In genomic region chr14:94374749-94375148, GRCh38 we compare ENCODE assay signal across 20 cellular contexts. TPM values are rescaled to one million over a fixed set of nuclear protein-coding genes. Genes with fewer than 3 reads are reported as not detected.
DNase-seq lines count a peak whose midpoint lies in the region; ATAC-seq and TF ChIP-seq lines count a peak whose summit lies in the region.
"Had no signal": no experiment of that assay in that cellular context is flagged by ENCODE, and none has a peak within 500 bp of the region (broad histone marks: within the 10 kb centered on the region; RNA-seq: fewer than 3 reads in every experiment).

No MANE protein-coding gene starts in this region.

- no peak overlapping the region for H2AFZ ChIP-seq in HCT116 (ENCODE audit: low read depth, low read length, poor library complexity, severe bottlenecking)

- BruUV-seq in HCT116 (replicated peaks; lab: Mats Ljungman, UMichigan) = no TSS peak

- no peaks in the 10 kb centered on the region for H3K36me3 ChIP-seq in HCT116 (ENCODE audit: control insufficient read depth in 1 of 2, insufficient read depth in 2 of 2, low read length in 2 of 2)
- H3K36me3 ChIP-seq in RWPE2 (ENCODE audit: low read depth) = no peaks in the 10 kb centered on the region
- no peaks in the 10 kb centered on the region for H3K36me3 ChIP-seq in sigmoid colon

- TF ChIP-seq POLR2A in HCT116 (IDR thresholded peaks at IDR 0.05; ENCODE audit: borderline replicate concordance, extremely low read depth, insufficient read depth, insufficient read length) (no peak), sigmoid colon (IDR thresholded peaks at IDR 0.05) (no peak)

- no peak overlapping the region for H3K27ac ChIP-seq in HCT116 (ENCODE audit: low read depth, low read length)
- H3K27ac ChIP-seq in RWPE2 (ENCODE audit: poor library complexity, severe bottlenecking) = peak overlapping the region; percentile 83
- no peak overlapping the region for H3K27ac ChIP-seq in sigmoid colon
- H3K27ac ChIP-seq: SK-N-MC had no signal

- no peak for TF ChIP-seq RAD21 in HCT116 (IDR thresholded peaks at IDR 0.05; ENCODE audit: low read depth)

- CTCF ChIA-PET in HCT116 (lab: Charles Lee) = no interaction called here

- no peak for DNase-seq in HCT116 (ENCODE audit: low read depth, low spot score)
- DNase-seq in RWPE2 (ENCODE audit: low spot score) = no peak
- peak; percentile 33 for DNase-seq in left lobe of liver (ENCODE audit: low spot score)
- peak; percentile 19 for DNase-seq in sigmoid colon
- DNase-seq in foreskin melanocyte = no peak
- no peak for DNase-seq in inferior parietal cortex (ENCODE audit: extremely low spot score)
- DNase-seq in DMS114 treated with DMSO at 0.1 percent for 48 hours (lab: John Stamatoyannopoulos, UW; ENCODE audit: unreplicated experiment) = no peak
- DNase-seq: CD8-positive, alpha-beta memory T cell; DMS 273 treated with DMSO at 0.1 percent for 48 hours; EL; Kasumi-1; MV-4-11; NCI-H1417 treated with DMSO at 0.1 percent for 48 hours; NCI-H2029 treated with DMSO at 0.1 percent for 48 hours; NCI-H510A had no signal

- H3K4me1 ChIP-seq in HCT116 (ENCODE audit: control insufficient read depth in 1 of 2, insufficient read depth in 2 of 2, low read length in 2 of 2) = peaks cover 14 to 34% of the 10 kb centered on the region in 2 experiments
- H3K4me1 ChIP-seq in RWPE2 (ENCODE audit: insufficient read depth, poor library complexity, severe bottlenecking) = peaks cover 25% of the 10 kb centered on the region
- H3K4me1 ChIP-seq in sigmoid colon = no peaks in the 10 kb centered on the region

- H3K4me2 ChIP-seq in HCT116 (ENCODE audit: low read length) = peak overlapping the region; percentile 55

- WGBS in sigmoid colon, 2 donors = 82 to 91% methylated on average over 2 of the region's 2 CpGs

- POLR2A ChIA-PET in HCT116 (lab: Charles Lee) = no interaction called here

- H3K9me3 ChIP-seq in HCT116 (ENCODE audit: control insufficient read depth in 1 of 2, insufficient read depth in 1 of 2, low read depth in 1 of 2, low read length in 2 of 2) = no peaks in the 10 kb centered on the region
- no peaks in the 10 kb centered on the region for H3K9me3 ChIP-seq in RWPE2 (ENCODE audit: severe bottlenecking)
- no peaks in the 10 kb centered on the region for H3K9me3 ChIP-seq in sigmoid colon

- ATAC-seq in HCT116 (no peak), RWPE2 (ENCODE audit: low read depth) (no peak), left lobe of liver (no peak), HG02763 (IDR thresholded peaks at IDR 0.05; ENCODE audit: unreplicated experiment) (no peak)

- intact Hi-C loops in HCT116 (cut with micrococcal nuclease) = no loop called here
- intact Hi-C loops in sigmoid colon (cut with DNase I) = no loop called here

- H3K4me3 ChIP-seq in HCT116 (replicated peaks in 1 of 2; ENCODE audit: low read depth in 1 of 2, low read length in 2 of 2) (no peak overlapping the region), RWPE2 (ENCODE audit: severe bottlenecking) (no peak overlapping the region), sigmoid colon (no peak overlapping the region)
- H3K4me3 ChIP-seq: SK-N-MC had no signal

- H3K27me3 ChIP-seq in HCT116 (ENCODE audit: insufficient read depth, low read length) = no peaks in the 10 kb centered on the region
- no peaks in the 10 kb centered on the region for H3K27me3 ChIP-seq in RWPE2 (ENCODE audit: insufficient read depth, poor library complexity, severe bottlenecking)
- peaks cover 0 to 4% (median 0%) of the 10 kb centered on the region in 3 donors for H3K27me3 ChIP-seq in sigmoid colon

- RAD21 ChIA-PET in HCT116 (lab: Charles Lee; ENCODE audit: low non-redundant PET in 1 of 2, low total read pairs in 2 of 2, uncharacterized antibody in 2 of 2, unreplicated experiment in 2 of 2) = no interaction called here

- H3K9me2 ChIP-seq in HCT116 (ENCODE audit: insufficient read depth) = no peaks in the 10 kb centered on the region

- H4K20me1 ChIP-seq in HCT116 (ENCODE audit: insufficient read depth) = no peaks in the 10 kb centered on the region

- H3K9ac ChIP-seq in HCT116 (ENCODE audit: low read length) = no peak overlapping the region

- no peaks in the 10 kb centered on the region for H3K79me2 ChIP-seq in HCT116 (ENCODE audit: insufficient read depth, low read length)

- TF ChIP-seq EP300 in sigmoid colon (IDR thresholded peaks at IDR 0.05) = no peak

- no peak for TF ChIP-seq CTCF in HCT116 (IDR thresholded peaks at IDR 0.05 in 2 of 3, conservative IDR thresholded peaks at IDR 0.05 in 1 of 3; ENCODE audit: borderline replicate concordance in 1 of 3, insufficient read depth in 1 of 3, low read depth in 2 of 3, low read length in 2 of 3)
- no peak for TF ChIP-seq CTCF in RWPE2 (IDR thresholded peaks at IDR 0.05; ENCODE audit: poor library complexity, severe bottlenecking)
- TF ChIP-seq CTCF in sigmoid colon (IDR thresholded peaks at IDR 0.05) = no peak

TF ChIP-seq in HCT116, 20 proteins besides CTCF, POLR2A, EP300 and RAD21 (continues in another document):
- TF ChIP-seq SP1 (IDR thresholded peaks at IDR 0.05; ENCODE audit: low read depth) = no peak
- no peak for TF ChIP-seq TCF7L2 (IDR thresholded peaks at IDR 0.05; ENCODE audit: borderline replicate concordance, extremely low read depth, insufficient read depth, insufficient read length)
- no peak for TF ChIP-seq SRF (IDR thresholded peaks at IDR 0.05; ENCODE audit: low read depth)
- TF ChIP-seq POLR2AphosphoS5 (IDR thresholded peaks at IDR 0.05; ENCODE audit: low read depth, low read length) = no peak
- no peak for TF ChIP-seq JUND (IDR thresholded peaks at IDR 0.05)
- TF ChIP-seq, protein P1, sequence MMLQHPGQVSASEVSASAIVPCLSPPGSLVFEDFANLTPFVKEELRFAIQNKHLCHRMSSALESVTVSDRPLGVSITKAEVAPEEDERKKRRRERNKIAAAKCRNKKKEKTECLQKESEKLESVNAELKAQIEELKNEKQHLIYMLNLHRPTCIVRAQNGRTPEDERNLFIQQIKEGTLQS (IDR thresholded peaks at IDR 0.05) = no peak
- TF ChIP-seq CBX3 (IDR thresholded peaks at IDR 0.05; ENCODE audit: low read depth) = no peak
- TF ChIP-seq EGR1 (IDR thresholded peaks at IDR 0.05; ENCODE audit: low read depth) = no peak
- TF ChIP-seq CEBPB (IDR thresholded peaks at IDR 0.05; ENCODE audit: low read depth) = no peak
- TF ChIP-seq EZH2 (IDR thresholded peaks at IDR 0.05) = no peak
- no peak for TF ChIP-seq ELF1 (IDR thresholded peaks at IDR 0.05; ENCODE audit: borderline replicate concordance, low read depth)
- TF ChIP-seq REST (IDR thresholded peaks at IDR 0.05; ENCODE audit: low read depth) = no peak
- no peak for TF ChIP-seq YY1 (IDR thresholded peaks at IDR 0.05; ENCODE audit: extremely low read depth, insufficient replicate concordance, low read depth, low read length)
- TF ChIP-seq, protein P2, sequence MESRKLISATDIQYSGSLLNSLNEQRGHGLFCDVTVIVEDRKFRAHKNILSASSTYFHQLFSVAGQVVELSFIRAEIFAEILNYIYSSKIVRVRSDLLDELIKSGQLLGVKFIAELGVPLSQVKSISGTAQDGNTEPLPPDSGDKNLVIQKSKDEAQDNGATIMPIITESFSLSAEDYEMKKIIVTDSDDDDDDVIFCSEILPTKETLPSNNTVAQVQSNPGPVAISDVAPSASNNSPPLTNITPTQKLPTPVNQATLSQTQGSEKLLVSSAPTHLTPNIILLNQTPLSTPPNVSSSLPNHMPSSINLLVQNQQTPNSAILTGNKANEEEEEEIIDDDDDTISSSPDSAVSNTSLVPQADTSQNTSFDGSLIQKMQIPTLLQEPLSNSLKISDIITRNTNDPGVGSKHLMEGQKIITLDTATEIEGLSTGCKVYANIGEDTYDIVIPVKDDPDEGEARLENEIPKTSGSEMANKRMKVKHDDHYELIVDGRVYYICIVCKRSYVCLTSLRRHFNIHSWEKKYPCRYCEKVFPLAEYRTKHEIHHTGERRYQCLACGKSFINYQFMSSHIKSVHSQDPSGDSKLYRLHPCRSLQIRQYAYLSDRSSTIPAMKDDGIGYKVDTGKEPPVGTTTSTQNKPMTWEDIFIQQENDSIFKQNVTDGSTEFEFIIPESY (IDR thresholded peaks at IDR 0.05; ENCODE audit: extremely low read depth, insufficient replicate concordance, low read length) = no peak
- no peak for TF ChIP-seq EZH2phosphoT487 (IDR thresholded peaks at IDR 0.05; ENCODE audit: borderline replicate concordance)

RNA-seq across cellular contexts. Expression of gene SERPINA2, which starts 8.3 kb away (rescaled TPM):
- total RNA-seq in HCT116 (2021; ENCODE audit: unreplicated experiment) (not detected), left lobe of liver (not detected), sigmoid colon (not detected)
- not detected in 2 replicates for polyA plus RNA-seq in HCT116 (2012)
- not detected for polyA plus RNA-seq in sigmoid colon
- total RNA-seq: CD8-positive, alpha-beta memory T cell; OCI-LY7; T-helper 1 cell treated with Interleukin-12 subunit alpha and Interleukin-12 subunit beta and Interleukin-4 antibody, amounts not matched to agents 30 ng/mL and 1 ng/mL, for 36 hours had no signal
- polyA plus RNA-seq: BJ; CD8-positive, alpha-beta memory T cell had no signal

RNA-seq across cellular contexts. Expression of gene SERPINA1, which starts 13.7 kb away (rescaled TPM):
- total RNA-seq in HCT116 (2021; ENCODE audit: unreplicated experiment) = 9.1 TPM
- 4.9 and 6.6 TPM in 2 replicates for polyA plus RNA-seq in HCT116 (2012)
- 17,840 TPM for total RNA-seq in left lobe of liver
- total RNA-seq in sigmoid colon = 10 to 100 TPM in 1 of 4 donors, 1 to 10 TPM in 3; 1.9 to 26.6 (median 5.8) TPM
- 100 to 1,000 TPM; 103 to 134 (median 103) TPM for polyA plus RNA-seq in sigmoid colon
- total RNA-seq: OCI-LY7 had no signal
- polyA plus RNA-seq: CD8-positive, alpha-beta memory T cell had no signal

RNA-seq across cellular contexts. Expression of gene SERPINA6, which starts 51.6 kb away (rescaled TPM):
- total RNA-seq in HCT116 (2021; ENCODE audit: unreplicated experiment) = not detected
- not detected in 2 replicates for polyA plus RNA-seq in HCT116 (2012)
- total RNA-seq in left lobe of liver = 155 TPM
- total RNA-seq in sigmoid colon = not detected
- polyA plus RNA-seq in sigmoid colon = 1 to 10 TPM in 1 of 3 donors, not detected in 2; 2.0 TPM
- total RNA-seq: CD8-positive, alpha-beta memory T cell; OCI-LY7; T-helper 1 cell treated with Interleukin-12 subunit alpha and Interleukin-12 subunit beta and Interleukin-4 antibody, amounts not matched to agents 30 ng/mL and 1 ng/mL, for 36 hours had no signal
- polyA plus RNA-seq: BJ; CD8-positive, alpha-beta memory T cell had no signal

Comparison
In these comparisons a context has a peak if more than half of its experiments do, and no peak if none do; other contexts are left out.
1. DNase-seq: peak in left lobe of liver (single experiment) and sigmoid colon (single experiment); none in HCT116 (single experiment), RWPE2 (single experiment), foreskin melanocyte (single experiment), inferior parietal cortex (single experiment) and DMS114 treated with DMSO at 0.1 percent for 48 hours (single experiment).
2. RNA of gene SERPINA1, which starts 13.7 kb away (total RNA-seq): 17,840 TPM in left lobe of liver (single experiment); 9.1 TPM in HCT116 (single experiment) and 1.9 to 26.6 TPM in sigmoid colon; every median in the first group is over 100 times any median in the second.
3. RNA of gene SERPINA6, which starts 51.6 kb away (total RNA-seq): 155 TPM in left lobe of liver (single experiment); not detected in HCT116 (single experiment) and not detected in sigmoid colon; every median in the first group is over 100 times any median in the second.